ENCODE assay signal across 20 cellular contexts in genomic region chr22:49991907-49992533, GRCh38. TPM values are rescaled to one million over a fixed set of nuclear protein-coding genes. Genes with fewer than 3 reads are reported as not detected.
DNase-seq lines count a peak whose midpoint lies in the region; ATAC-seq, FAIRE-seq and TF ChIP-seq lines count a peak whose summit lies in the region.
"Had no signal": no experiment of that assay in that cellular context is flagged by ENCODE, and none has a peak within 500 bp of the region (broad histone marks: within the 10 kb centered on the region; RNA-seq: fewer than 3 reads in every experiment).

No MANE protein-coding gene starts in this region.

- H3K79me2 ChIP-seq in K562 (ENCODE audit: control insufficient read depth, insufficient read depth, low read length): no peaks in the 10 kb centered on the region

- TF ChIP-seq CTCF in K562 (IDR thresholded peaks at IDR 0.05 in 2 of 3, conservative IDR thresholded peaks at IDR 0.05 in 1 of 3; ENCODE audit: insufficient read depth in 2 of 3, low read depth in 1 of 3, low read length in 3 of 3): no peak

- peaks cover 0 to 38% of the 10 kb centered on the region in 2 experiments; a peak in 3 of 5 replicates for H3K4me1 ChIP-seq in K562 (replicated peaks in 1 of 2; ENCODE audit: control insufficient read depth in 2 of 2, insufficient read depth in 2 of 2, low read length in 2 of 2)

- no peak overlapping the region for H2AFZ ChIP-seq in K562 (ENCODE audit: low read depth, low read length)

- no peaks in the 10 kb centered on the region for H3K36me3 ChIP-seq in K562 (ENCODE audit: control insufficient read depth, insufficient read depth, low read length)

- CTCF ChIA-PET in K562 (lab: Yijun Ruan, JAX; ENCODE audit: low intra/inter-chr PET ratio): no interaction called here

- no peaks in the 10 kb centered on the region for H3K27me3 ChIP-seq in K562 (ENCODE audit: control insufficient read depth in 2 of 2, insufficient read depth in 2 of 2, low read length in 2 of 2)

- in situ Hi-C loops in K562 (cut with MboI): loop anchor here (5.0 kb wide), 1 partner anchor 60 kb away; no protein-coding TSS in a partner anchor

- no TSS peak for BruUV-seq in K562 (replicated peaks; lab: Mats Ljungman, UMichigan)

- TF ChIP-seq RAD21 in K562 (CRISPR knock-in tag; conservative IDR thresholded peaks at IDR 0.05 in 1 of 2, IDR thresholded peaks at IDR 0.05 in 1 of 2): no peak

- H3K9me3 ChIP-seq in T-helper 17 cell (ENCODE audit: control insufficient read depth, low read length, poor library complexity, severe bottlenecking): no peaks in the 10 kb centered on the region
- peaks cover 3% of the 10 kb centered on the region; the same call in 1 of the 2 replicates for H3K9me3 ChIP-seq in K562 (replicated peaks; ENCODE audit: control insufficient read depth, insufficient read depth, low read depth, low read length)

- H3K4me3 ChIP-seq in K562: no peak overlapping the region
- H3K4me3 ChIP-seq: GM12878 had no signal

- no peak overlapping the region for H3K4me2 ChIP-seq in K562 (ENCODE audit: insufficient read depth, low read length)

- H3K27me3 Mint-ChIP-seq in T-helper 17 cell: no peaks in the 10 kb centered on the region

- ATAC-seq in T-helper 17 cell (no peak), K562 (no peak), left lobe of liver (no peak)

- intact Hi-C loops in K562 (cut with micrococcal nuclease): no loop called here

- H3K27ac ChIP-seq in K562 (ENCODE audit: extremely low read depth, low read depth, low read length): no peak overlapping the region
- H3K27ac ChIP-seq in substantia nigra (ENCODE audit: low read depth, low read length, poor library complexity, severe bottlenecking): peak overlapping the region; percentile 94

- peaks cover 2% of the 10 kb centered on the region for H3K36me3 Mint-ChIP-seq in T-helper 17 cell (ENCODE audit: low read depth)

- peaks cover 3% of the 10 kb centered on the region for H3K4me1 Mint-ChIP-seq in T-helper 17 cell

- POLR2A ChIA-PET in K562 (lab: Yijun Ruan, JAX): no interaction called here

- no peaks in the 10 kb centered on the region for H3K9me1 ChIP-seq in K562 (ENCODE audit: control insufficient read depth, insufficient read depth, low read length)

- FAIRE-seq in K562 (lab: Jason Lieb, UNC): no peak
- FAIRE-seq: GM12878, GM18507 had no signal

- no peak for TF ChIP-seq POLR2A in K562 (conservative IDR thresholded peaks at IDR 0.05)

- no peak overlapping the region for H3K9ac ChIP-seq in K562 (ENCODE audit: insufficient read depth in 1 of 2, low read depth in 2 of 2, low read length in 2 of 2)

- TF ChIP-seq EP300 in K562 (IDR thresholded peaks at IDR 0.05; ENCODE audit: low read length): no peak; the same call in 1 of the 2 replicates

- 50% methylated on average over 7 of the region's 7 CpGs for WGBS in K562 (ENCODE audit: insufficient coverage, low coverage, missing lambda C conversion rate)

- H3K27ac Mint-ChIP-seq in T-helper 17 cell: peak overlapping the region; percentile 19
- H3K27ac Mint-ChIP-seq: HFFc6 had no signal

- no peak for DNase-seq in T-helper 17 cell
- no peak for DNase-seq in K562 (ENCODE audit: extremely low read depth in 1 of 4, low spot score in 3 of 4)
- DNase-seq in left lobe of liver (ENCODE audit: low spot score): peak; percentile 22
- no peak for DNase-seq in substantia nigra (lab: John Stamatoyannopoulos, UW)
- no peak for DNase-seq in DMS153 (lab: John Stamatoyannopoulos, UW)
- DNase-seq in 8988T: no peak
- DNase-seq in effector CD8-positive, alpha-beta T cell (lab: John Stamatoyannopoulos, UW): no peak
- DNase-seq: CD8-positive, alpha-beta memory T cell; DMS 273 treated with DMSO at 0.1 percent for 48 hours; DMS79; HCEC 1CT; HFFc6 had no signal

- H3K4me3 Mint-ChIP-seq in T-helper 17 cell: no peak overlapping the region
- H3K4me3 Mint-ChIP-seq: CD8-positive, alpha-beta memory T cell; HFFc6 had no signal

- no peaks in the 10 kb centered on the region for H4K20me1 ChIP-seq in K562 (replicated peaks; ENCODE audit: control insufficient read depth, insufficient read depth, low read length)

TF ChIP-seq in K562, 482 proteins besides CTCF, POLR2A, EP300 and RAD21 (continues in another document):
- TF ChIP-seq RFX7 (CRISPR knock-in tag; IDR thresholded peaks at IDR 0.05): no peak
- TF ChIP-seq VEZF1 (CRISPR knock-in tag; IDR thresholded peaks at IDR 0.05): no peak
- TF ChIP-seq HNRNPL (IDR thresholded peaks at IDR 0.05; ENCODE audit: low read depth, low read length): no peak
- TF ChIP-seq HDAC2 (IDR thresholded peaks at IDR 0.05): no peak
- TF ChIP-seq ZNF3 (CRISPR knock-in tag; IDR thresholded peaks at IDR 0.05): no peak
- TF ChIP-seq CBFA2T3 (IDR thresholded peaks at IDR 0.05): peak; percentile 25; the same call in 1 of the 2 replicates
- TF ChIP-seq ZNF436 (CRISPR knock-in tag; IDR thresholded peaks at IDR 0.05): no peak
- TF ChIP-seq SOX6 (IDR thresholded peaks at IDR 0.05): peak; percentile 75
- no peak for TF ChIP-seq ADNP (tag; IDR thresholded peaks at IDR 0.05)
- no peak for TF ChIP-seq ZFPM2 (CRISPR knock-in tag; IDR thresholded peaks at IDR 0.05)
- TF ChIP-seq CHCHD3 (CRISPR knock-in tag; IDR thresholded peaks at IDR 0.05): no peak
- peak; percentile 95 for TF ChIP-seq ZBTB9 (CRISPR knock-in tag; IDR thresholded peaks at IDR 0.05)
- no peak for TF ChIP-seq HNRNPK (IDR thresholded peaks at IDR 0.05; ENCODE audit: low read depth, low read length, poor library complexity, severe bottlenecking)
- TF ChIP-seq TAL1 (IDR thresholded peaks at IDR 0.05): peak; percentile 34; the same call in 1 of the 2 replicates
- no peak for TF ChIP-seq TFAM (CRISPR knock-in tag; conservative IDR thresholded peaks at IDR 0.05)

RNA-seq across cellular contexts. Expression of gene IL17REL, which starts 20.5 kb away (rescaled TPM):
- not detected for total RNA-seq in T-helper 17 cell
- total RNA-seq in K562 (2011; cell fraction: chromatin; rRNA removed; ENCODE audit: low replicate concordance): 0.30 and 1.3 TPM in 2 replicates
- total RNA-seq in K562 (2011; cell fraction: nucleolus; rRNA removed): 0.53 and 0.83 TPM in 2 replicates
- total RNA-seq in K562 (2011; cell fraction: nucleoplasm; rRNA removed): 0.66 and 0.76 TPM in 2 replicates
- total RNA-seq in K562 (2014; rRNA removed): 0.05 and 0.29 TPM in 2 replicates
- total RNA-seq in K562 (2014; rRNA removed; fragmentation: Illumina TruSeq; extraction: Trizol): not detected in 2 replicates
- total RNA-seq in K562 (2015; rRNA removed; fragmentation: Illumina TruSeq; extraction: Trizol): 0.11 and 0.15 TPM in 2 replicates
- total RNA-seq in K562 (2021): 0.22 and 0.42 TPM in 2 replicates
- 0.05 and 0.06 TPM in 2 replicates for polyA plus RNA-seq in K562 (2011; rRNA removed)
- 0.03 and 0.16 TPM in 2 replicates for polyA plus RNA-seq in K562 (2011; cell fraction: cytosol; rRNA removed)
- 0.25 and 0.57 TPM in 2 replicates for polyA plus RNA-seq in K562 (2011; cell fraction: nucleus; rRNA removed)
- polyA plus RNA-seq in K562 (2012): 0.17 and 0.18 TPM in 2 replicates
- 0.08 TPM in 1 of 2 replicates, not detected in the other for polyA plus RNA-seq in K562 (2014; fragmentation: Illumina TruSeq; extraction: Trizol)
- not detected for polyA plus RNA-seq in K562 (2014; fragmentation: Nextera tagmentation; extraction: Ambion mirVana)
- polyA plus RNA-seq in K562 (2014; rRNA removed): 0.08 and 0.11 TPM in 2 replicates
- not detected in 2 replicates for polyA minus RNA-seq in K562 (2011; rRNA and poly(A)+ RNA removed)
- not detected in 2 replicates for polyA minus RNA-seq in K562 (2011; cell fraction: cytosol; rRNA and poly(A)+ RNA removed)
- polyA minus RNA-seq in K562 (2011; cell fraction: nucleus; rRNA and poly(A)+ RNA removed): 0.54 and 0.56 TPM in 2 replicates
- total RNA-seq in left lobe of liver: not detected
- total RNA-seq: A673, G401, GM12878, H4, HFFc6, HT1080 had no signal
- polyA plus RNA-seq: BJ; CD14-positive monocyte; CD8-positive, alpha-beta memory T cell had no signal

RNA-seq across cellular contexts. Expression of gene PIM3, which starts 31.4 kb away (rescaled TPM):
- 100 to 1,000 TPM; 227 to 241 TPM for total RNA-seq in T-helper 17 cell
- total RNA-seq in K562 (2011; cell fraction: chromatin; rRNA removed; ENCODE audit: low replicate concordance): 8.4 and 19.1 TPM in 2 replicates
- total RNA-seq in K562 (2011; cell fraction: nucleolus; rRNA removed): 31.2 and 35.0 TPM in 2 replicates
- 9.8 and 13.2 TPM in 2 replicates for total RNA-seq in K562 (2011; cell fraction: nucleoplasm; rRNA removed)
- total RNA-seq in K562 (2014; rRNA removed): 37.0 and 41.1 TPM in 2 replicates
- total RNA-seq in K562 (2014; rRNA removed; fragmentation: Illumina TruSeq; extraction: Trizol): 4.2 and 4.3 TPM in 2 replicates
- 11.9 and 13.8 TPM in 2 replicates for total RNA-seq in K562 (2015; rRNA removed; fragmentation: Illumina TruSeq; extraction: Trizol)
- 40.5 and 41.3 TPM in 2 replicates for total RNA-seq in K562 (2021)
- 5.3 and 8.0 TPM in 2 replicates for polyA plus RNA-seq in K562 (2011; rRNA removed)
- polyA plus RNA-seq in K562 (2011; cell fraction: cytosol; rRNA removed): 13.4 and 28.9 TPM in 2 replicates
- 36.6 and 49.9 TPM in 2 replicates for polyA plus RNA-seq in K562 (2011; cell fraction: nucleus; rRNA removed)
- polyA plus RNA-seq in K562 (2012): 18.0 and 35.9 TPM in 2 replicates
- polyA plus RNA-seq in K562 (2014; fragmentation: Illumina TruSeq; extraction: Trizol): 4.4 and 11.4 TPM in 2 replicates
- polyA plus RNA-seq in K562 (2014; fragmentation: Nextera tagmentation; extraction: Ambion mirVana): under 1 TPM; 0.24 to 0.57 TPM
- 34.1 and 35.4 TPM in 2 replicates for polyA plus RNA-seq in K562 (2014; rRNA removed)
- 0.99 and 1.4 TPM in 2 replicates for polyA minus RNA-seq in K562 (2011; rRNA and poly(A)+ RNA removed)
- 7.1 and 7.7 TPM in 2 replicates for polyA minus RNA-seq in K562 (2011; cell fraction: cytosol; rRNA and poly(A)+ RNA removed)
- polyA minus RNA-seq in K562 (2011; cell fraction: nucleus; rRNA and poly(A)+ RNA removed): 10.2 and 10.6 TPM in 2 replicates
- 36.8 TPM for total RNA-seq in left lobe of liver
